In genomic region chr2:12412898-12413305, GRCh38 we compare ENCODE assay signal across 8 cellular contexts.
A peak's percentile ranks its signal among the peaks of the same experiment; 100 is the strongest.
DNase-seq lines count a peak whose midpoint lies in the region; ATAC-seq and TF ChIP-seq lines count a peak whose summit lies in the region.

No MANE protein-coding gene starts in this region.

- H3K36me3 ChIP-seq in psoas muscle (ENCODE audit: insufficient read depth in 1 of 2, low read depth in 1 of 2) (no peaks in the 10 kb centered on the region), left lung (no peaks in the 10 kb centered on the region)

- TF ChIP-seq CTCF in psoas muscle (IDR thresholded peaks at IDR 0.05) (no peak), left lung (IDR thresholded peaks at IDR 0.05) (no peak)

- intact Hi-C loops in cardiac septum (cut with DNase I) (loop anchor here (10.0 kb wide), 1 partner anchor 592 kb away; no protein-coding TSS in a partner anchor), psoas muscle (cut with DNase I) (no loop called here), left lung (cut with DNase I) (no loop called here)

- H3K9me3 ChIP-seq in psoas muscle = peaks cover 6% of the 10 kb centered on the region
- peaks cover 0 to 7% of the 10 kb centered on the region in 2 donors for H3K9me3 ChIP-seq in left lung

- H3K4me1 ChIP-seq in psoas muscle (no peaks in the 10 kb centered on the region), left lung (peaks cover 0 to 4% of the 10 kb centered on the region in 2 donors)

- peak; percentile 95 for ATAC-seq in GM18519 (IDR thresholded peaks at IDR 0.05; ENCODE audit: low FRiP score, unreplicated experiment)
- ATAC-seq in HG02870 (IDR thresholded peaks at IDR 0.05; ENCODE audit: unreplicated experiment) = peak; percentile 89
- no peak for ATAC-seq in psoas muscle
- ATAC-seq in left lung = no peak

- peak; percentile 85 for DNase-seq in SK-N-DZ (ENCODE audit: low spot score)
- peak; percentile 36 for DNase-seq in kidney glomerular epithelial cell (lab: John Stamatoyannopoulos, UW)
- no peak for DNase-seq in HuH-7 (ENCODE audit: low spot score)
- no peak for DNase-seq in cardiac septum (ENCODE audit: low spot score)
- no peak for DNase-seq in psoas muscle
- DNase-seq in left lung = no peak

- H3K27ac ChIP-seq in psoas muscle (no peak overlapping the region), left lung (no peak overlapping the region)

- 49 to 59% (median 58%) methylated on average over 3 of the region's 3 CpGs for WGBS in psoas muscle, 3 donors

- H3K4me3 ChIP-seq in psoas muscle (no peak overlapping the region), left lung (no peak overlapping the region)

- no peaks in the 10 kb centered on the region for H3K27me3 ChIP-seq in psoas muscle (ENCODE audit: insufficient read depth in 3 of 3, low read length in 2 of 3)
- no peaks in the 10 kb centered on the region for H3K27me3 ChIP-seq in left lung

Comparison
In these comparisons a context has a peak if more than half of its experiments do, and no peak if none do; other contexts are left out.
1. ATAC-seq: peak in GM18519 (single experiment) and HG02870 (single experiment); none in psoas muscle (0 of 4) and left lung (single experiment).
2. DNase-seq: peak in SK-N-DZ (single experiment) and kidney glomerular epithelial cell (single experiment); none in HuH-7 (single experiment), cardiac septum (single experiment), psoas muscle (0 of 2) and left lung (0 of 2).